Comparison of ENCODE assay signal across 9 cellular contexts in the genomic region with DNA sequence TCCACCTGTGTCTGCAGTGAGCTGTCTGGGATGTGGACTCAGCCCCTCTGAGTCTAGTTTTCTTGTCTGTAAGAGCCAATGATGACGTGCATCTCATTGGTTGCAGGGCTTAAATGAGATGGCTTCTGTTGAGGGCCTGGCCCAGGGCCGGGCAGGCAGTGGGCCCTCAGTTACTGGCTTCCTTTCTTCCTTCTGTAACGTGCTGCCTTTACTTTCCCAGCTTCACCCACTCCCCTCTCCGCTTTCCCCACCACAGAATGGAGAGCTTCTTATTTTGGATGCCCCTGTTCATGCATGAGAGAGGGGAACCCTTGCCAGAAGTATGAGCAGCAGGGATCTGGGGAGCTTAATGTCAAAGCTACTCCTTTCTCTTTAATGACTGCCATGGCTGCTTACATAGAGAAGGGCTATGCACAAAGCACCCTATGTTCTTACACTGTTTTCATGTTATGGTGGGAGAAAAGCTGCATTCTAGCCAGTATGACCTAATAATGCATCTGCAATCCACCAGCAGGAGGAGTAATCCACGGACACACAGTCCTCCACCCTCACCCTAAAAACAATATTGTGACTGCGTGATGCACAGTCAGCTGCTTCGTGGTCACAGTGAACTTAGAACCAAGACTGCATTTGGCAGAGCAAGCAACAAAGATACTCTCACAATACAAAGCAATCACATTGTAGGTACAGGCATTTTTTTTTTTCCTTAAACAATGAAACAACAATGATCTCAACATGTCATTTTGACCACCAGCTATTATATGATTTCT. TPM values are rescaled to one million over a fixed set of nuclear protein-coding genes. Genes with fewer than 3 reads are reported as not detected.
A peak's percentile ranks its signal among the peaks of the same experiment; 100 is the strongest.
DNase-seq lines count a peak whose midpoint lies in the region; ATAC-seq and TF ChIP-seq lines count a peak whose summit lies in the region.
"Had no signal": no experiment of that assay in that cellular context is flagged by ENCODE, and none has a peak within 500 bp of the region (broad histone marks: within the 10 kb centered on the region; RNA-seq: fewer than 3 reads in every experiment).

No MANE protein-coding gene starts in this region.

- POLR2A ChIA-PET in BJ (lab: Charles Lee), result no interaction called here

- CTCF ChIA-PET in BJ (lab: Yijun Ruan, JAX), result interaction anchor here (0.6 to 4.2 kb wide), 11 partner anchors 9 to 891 kb away, joined by 3 to 19 read pairs (median 5); partner anchors contain the start of gene CREG2

- no peaks in the 10 kb centered on the region; the same call in 1 of the 2 replicates for H3K27me3 ChIP-seq in BJ (ENCODE audit: control insufficient read depth, insufficient read depth, low read length)

- H3K4me3 ChIP-seq in BJ (ENCODE audit: low read depth, low read length), result no peak overlapping the region

- DNase-seq in BJ (ENCODE audit: low read depth) (no peak), MV-4-11 (lab: John Stamatoyannopoulos, UW) (peak; percentile 46), dedifferentiated amniotic fluid mesenchymal stem cell (ENCODE audit: extremely low spot score) (peak; percentile 16), myocyte (ENCODE audit: low read depth) (peak; percentile 71), RPMI8226 (no peak)
- DNase-seq: activated T-cell treated with anti-CD3 and anti-CD28 coated beads, Interleukin-2, amount 50 U/mL, for 72 hours had no signal

- TF ChIP-seq CTCF in BJ (IDR thresholded peaks at IDR 0.05; ENCODE audit: insufficient read depth, low read depth, low read length), result peak; percentile 42

- no peak for ATAC-seq in HG02840 (IDR thresholded peaks at IDR 0.05; ENCODE audit: low FRiP score, unreplicated experiment)
- ATAC-seq in GM21390 (IDR thresholded peaks at IDR 0.05; ENCODE audit: unreplicated experiment), result no peak
- no peak for ATAC-seq in HG03520 (IDR thresholded peaks at IDR 0.05; ENCODE audit: unreplicated experiment)

- H3K36me3 ChIP-seq in BJ (ENCODE audit: control insufficient read depth, insufficient read depth, low read length), result no peaks in the 10 kb centered on the region

RNA-seq across cellular contexts. Expression of gene CREG2, which starts 37.2 kb away (rescaled TPM):
- polyA plus RNA-seq in BJ (2011; rRNA removed), result not detected in 2 replicates
- not detected in 2 replicates for polyA minus RNA-seq in BJ (2011; rRNA and poly(A)+ RNA removed)
- 1.5 and 6.9 TPM in 2 replicates for total RNA-seq in myocyte
- 0.62 TPM for polyA plus RNA-seq in myocyte (2012)
- total RNA-seq: activated T-cell treated with anti-CD3 and anti-CD28 coated beads, Interleukin-2, amount 50 U/mL, for 72 hours had no signal

RNA-seq across cellular contexts. Expression of gene RNF149, which starts 41.6 kb away (rescaled TPM):
- 20.8 and 24.3 TPM in 2 replicates for polyA plus RNA-seq in BJ (2011; rRNA removed)
- 10.6 and 11.2 TPM in 2 replicates for polyA minus RNA-seq in BJ (2011; rRNA and poly(A)+ RNA removed)
- total RNA-seq in myocyte, result 32.3 and 40.8 TPM in 2 replicates
- 22.3 TPM for polyA plus RNA-seq in myocyte (2012)

Comparison
In these comparisons a context has a peak if more than half of its experiments do, and no peak if none do; other contexts are left out.
1. DNase-seq: peak in MV-4-11 (single experiment), dedifferentiated amniotic fluid mesenchymal stem cell (single experiment) and myocyte (single experiment); none in BJ (single experiment) and RPMI8226 (single experiment).